ENCODE assay signal across 1 cellular context in genomic region chr11:3134651-3135490, GRCh38.
TF ChIP-seq lines count a peak whose summit lies in the region.

No MANE protein-coding gene starts in this region.

TF ChIP-seq in WTC11, 78 proteins besides CTCF, POLR2A, EP300 and RAD21 (continued from another document):
- TF ChIP-seq ARID4B (CRISPR knock-in tag; IDR thresholded peaks at IDR 0.05; ENCODE audit: borderline replicate concordance) = no peak
- no peak for TF ChIP-seq HMGA2 (CRISPR knock-in tag; IDR thresholded peaks at IDR 0.05)
- TF ChIP-seq ZBTB21 (CRISPR knock-in tag; IDR thresholded peaks at IDR 0.05; ENCODE audit: borderline replicate concordance) = no peak
- TF ChIP-seq IRF1 (CRISPR knock-in tag; IDR thresholded peaks at IDR 0.05) = no peak
- TF ChIP-seq ESRRA (CRISPR knock-in tag; IDR thresholded peaks at IDR 0.05; ENCODE audit: borderline replicate concordance) = no peak
